25 cellular contexts compared by ENCODE assay signal in the genomic region with DNA sequence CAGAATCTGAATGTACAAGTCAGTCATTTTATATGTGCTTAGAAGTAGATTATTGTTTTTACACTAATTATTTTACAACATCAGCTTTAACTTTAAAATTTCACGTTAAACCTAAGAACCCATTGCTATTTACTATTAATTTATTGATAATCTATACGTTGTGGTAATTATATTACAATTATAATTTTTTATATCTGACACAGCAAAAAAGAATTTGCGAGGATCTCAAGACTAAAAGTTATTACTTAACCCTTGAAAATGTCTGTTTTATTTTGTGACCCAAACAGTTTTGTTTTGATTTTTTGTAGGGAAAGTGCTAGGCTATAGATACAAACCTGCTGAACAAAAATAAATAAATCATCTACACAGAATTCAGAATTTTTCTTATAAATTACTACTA.
"Had no signal": no experiment of that assay in that cellular context is flagged by ENCODE, and none has a peak within 500 bp of the region (broad histone marks: within the 10 kb centered on the region; RNA-seq: fewer than 3 reads in every experiment).

No MANE protein-coding gene starts in this region.

- H3K9me3 ChIP-seq: esophagus squamous epithelium, gastroesophageal sphincter, lower lobe of right lung, psoas muscle, suprapubic skin, thyroid gland, upper lobe of left lung, uterus had no signal

- H3K36me3 Mint-ChIP-seq: memory B cell; stimulated activated effector memory CD8-positive, alpha-beta T cell treated with anti-CD3 and anti-CD28 coated beads, Interleukin-12 subunit alpha, Interleukin-12 subunit beta, amount 100 ng/mL, for 72 hours had no signal

- H3K4me1 ChIP-seq: lower lobe of right lung, psoas muscle, suprapubic skin, upper lobe of left lung had no signal

- ATAC-seq: gastroesophageal sphincter; lower lobe of right lung; psoas muscle; sciatic nerve; stimulated activated effector memory CD8-positive, alpha-beta T cell treated with anti-CD3 and anti-CD28 coated beads, Interleukin-12 subunit alpha, Interleukin-12 subunit beta, amount 100 ng/mL, for 72 hours; stimulated activated naive CD8-positive, alpha-beta T cell treated with anti-CD3 and anti-CD28 coated beads, Interleukin-15, Interleukin-2, amounts not matched to agents 100 U/mL and 50 U/mL, for 24 hours had no signal

- H3K4me3 Mint-ChIP-seq: memory B cell; mesothelial cell of epicardium; nephron; stimulated activated effector memory CD8-positive, alpha-beta T cell treated with anti-CD3 and anti-CD28 coated beads, Interleukin-12 subunit alpha, Interleukin-12 subunit beta, amount 100 ng/mL, for 72 hours had no signal

- H3K4me3 ChIP-seq: dorsolateral prefrontal cortex, esophagus squamous epithelium, gastroesophageal sphincter, left ventricle myocardium inferior, lower lobe of right lung, psoas muscle, suprapubic skin, thyroid gland, upper lobe of left lung, uterus had no signal

- H3K4me1 Mint-ChIP-seq: memory B cell; stimulated activated effector memory CD8-positive, alpha-beta T cell treated with anti-CD3 and anti-CD28 coated beads, Interleukin-12 subunit alpha, Interleukin-12 subunit beta, amount 100 ng/mL, for 72 hours had no signal

- DNase-seq: cortex of kidney; dorsolateral prefrontal cortex; effector CD8-positive, alpha-beta T cell; esophagus squamous epithelium; foreskin fibroblast; glutamatergic neuron; islet precursor cell; left ventricle myocardium inferior; lower lobe of right lung; psoas muscle; retina; stimulated activated CD4-positive, alpha-beta T cell treated with anti-CD3 and anti-CD28 coated beads, Interleukin-4, amount 100 ng/mL, for 1 hour; stimulated activated CD8-positive, alpha-beta memory T cell treated with anti-CD3 and anti-CD28 coated beads, Interleukin-4, amount 100 ng/mL, for 48 hours; stimulated activated naive CD8-positive, alpha-beta T cell treated with anti-CD3 and anti-CD28 coated beads, Interleukin-15, Interleukin-2, amounts not matched to agents 100 U/mL and 50 U/mL, for 24 hours; thyroid gland; upper lobe of left lung; uterus had no signal

- H3K27ac ChIP-seq: dorsolateral prefrontal cortex, epithelial cell of prostate, gastroesophageal sphincter, left ventricle myocardium inferior, lower lobe of right lung, psoas muscle, suprapubic skin, thyroid gland, upper lobe of left lung, uterus had no signal

- H3K27me3 ChIP-seq: dorsolateral prefrontal cortex, esophagus squamous epithelium, gastroesophageal sphincter, suprapubic skin, thyroid gland, upper lobe of left lung, uterus had no signal

- H3K27me3 Mint-ChIP-seq: memory B cell had no signal

- H3K9me3 Mint-ChIP-seq: memory B cell; stimulated activated effector memory CD8-positive, alpha-beta T cell treated with anti-CD3 and anti-CD28 coated beads, Interleukin-12 subunit alpha, Interleukin-12 subunit beta, amount 100 ng/mL, for 72 hours had no signal

- H3K36me3 ChIP-seq: lower lobe of right lung, suprapubic skin, thyroid gland, uterus had no signal

- H3K27ac Mint-ChIP-seq: memory B cell; mesothelial cell of epicardium; nephron; stimulated activated effector memory CD8-positive, alpha-beta T cell treated with anti-CD3 and anti-CD28 coated beads, Interleukin-12 subunit alpha, Interleukin-12 subunit beta, amount 100 ng/mL, for 72 hours had no signal
